ENCODE assay signal across 15 cellular contexts in genomic region chr4:8478371-8478770, GRCh38. TPM values are rescaled to one million over a fixed set of nuclear protein-coding genes. Genes with fewer than 3 reads are reported as not detected.
DNase-seq lines count a peak whose midpoint lies in the region; ATAC-seq and TF ChIP-seq lines count a peak whose summit lies in the region.
"Had no signal": no experiment of that assay in that cellular context is flagged by ENCODE, and none has a peak within 500 bp of the region (broad histone marks: within the 10 kb centered on the region; RNA-seq: fewer than 3 reads in every experiment).

No MANE protein-coding gene starts in this region.

- dilution Hi-C loops in IMR-90 (cut with HindIII; ENCODE audit: low sequenced_read_pairs, unreplicated experiment): no loop called here

- H3K9ac ChIP-seq in IMR-90 (ENCODE audit: low read depth, low read length): no peak overlapping the region
- H3K9ac ChIP-seq: GM23248 had no signal

- no peak for DNase-seq in activated CD4-positive, alpha-beta T cell treated with anti-CD3 and anti-CD28 coated beads for 36 hours
- DNase-seq in activated CD4-positive, alpha-beta T cell treated with anti-CD3 and anti-CD28 coated beads for 48 hours: no peak
- DNase-seq in IMR-90 (no peak), glutamatergic neuron (no peak), AG20443 (ENCODE audit: low spot score) (no peak), BE2C (no peak)
- DNase-seq in activated CD4-positive, alpha-beta memory T cell treated with anti-CD3 and anti-CD28 coated beads for 36 hours: no peak
- DNase-seq: 8988T, DMS 273 treated with DMSO at 0.1 percent for 48 hours, DMS79, GM23248, H9 had no signal

- H3K18ac ChIP-seq in IMR-90 (ENCODE audit: low read depth, low read length): no peak overlapping the region

- H3K4me2 ChIP-seq in IMR-90 (ENCODE audit: low read depth, low read length): no peak overlapping the region

- no peak overlapping the region for H3K4ac ChIP-seq in IMR-90 (ENCODE audit: low read depth, low read length)

- WGBS in IMR-90 (ENCODE audit: extremely low coverage in 2 of 2, insufficient read length in 1 of 2), 2 experiments: 96% methylated on average over 3 of the region's 9 CpGs; no CpG with 5 or more reads in 1 of the 2 experiments

- peaks cover 18% of the 10 kb centered on the region for H4K20me1 ChIP-seq in IMR-90 (ENCODE audit: insufficient read depth, low read length)

- no peak for ATAC-seq in activated CD4-positive, alpha-beta T cell treated with anti-CD3 and anti-CD28 coated beads for 36 hours
- ATAC-seq in IMR-90 (ENCODE audit: low read depth): no peak
- ATAC-seq: GM12878 had no signal

- H3K4me1 ChIP-seq in IMR-90 (ENCODE audit: control insufficient read depth, insufficient read depth, low read length): peaks cover 8% of the 10 kb centered on the region
- H3K4me1 ChIP-seq in BE2C: no peaks in the 10 kb centered on the region

- H4K91ac ChIP-seq in IMR-90 (ENCODE audit: insufficient read depth, low read depth, low read length): no peak overlapping the region

- no peak overlapping the region for H4K8ac ChIP-seq in IMR-90 (ENCODE audit: low read depth in 2 of 2, low read length in 2 of 2)

- no peak overlapping the region for H2AK9ac ChIP-seq in IMR-90 (replicated peaks; ENCODE audit: low read depth, low read length, poor library complexity)

- H2BK20ac ChIP-seq in IMR-90 (ENCODE audit: low read depth, low read length): no peak overlapping the region

- TF ChIP-seq CTCF in IMR-90 (conservative IDR thresholded peaks at IDR 0.05; ENCODE audit: low read depth, low read length) (no peak), glutamatergic neuron (IDR thresholded peaks at IDR 0.05; ENCODE audit: partially characterized antibody, unreplicated experiment) (no peak), BE2C (IDR thresholded peaks at IDR 0.05; ENCODE audit: low read depth, low read length) (no peak)

- no peak overlapping the region for H4K5ac ChIP-seq in IMR-90 (ENCODE audit: low read depth, low read length)

- CTCF ChIA-PET in activated CD4-positive, alpha-beta T cell treated with anti-CD3 and anti-CD28 coated beads for 36 hours (lab: Charles Lee): no interaction called here
- CTCF ChIA-PET in IMR-90 (lab: Yijun Ruan, JAX): no interaction called here
- CTCF ChIA-PET in activated CD4-positive, alpha-beta memory T cell treated with anti-CD3 and anti-CD28 coated beads for 36 hours (lab: Charles Lee): no interaction called here

- POLR2A ChIA-PET in activated CD4-positive, alpha-beta T cell treated with anti-CD3 and anti-CD28 coated beads for 36 hours (lab: Charles Lee): interaction anchor here (1.2 kb wide), 1 partner anchor 59 kb away, joined by 4 read pairs; no protein-coding TSS in a partner anchor
- POLR2A ChIA-PET in IMR-90 (lab: Charles Lee; ENCODE audit: unreplicated experiment): no interaction called here
- POLR2A ChIA-PET in activated CD4-positive, alpha-beta memory T cell treated with anti-CD3 and anti-CD28 coated beads for 36 hours (lab: Charles Lee): no interaction called here

- intact Hi-C loops in activated CD4-positive, alpha-beta T cell treated with anti-CD3 and anti-CD28 coated beads for 36 hours (cut with DNase I, micrococcal nuclease): no loop called here
- intact Hi-C loops in IMR-90 (cut with micrococcal nuclease): no loop called here
- intact Hi-C loops in activated CD4-positive, alpha-beta memory T cell treated with anti-CD3 and anti-CD28 coated beads for 36 hours (cut with micrococcal nuclease): no loop called here

- no peak overlapping the region for H3K56ac ChIP-seq in IMR-90 (ENCODE audit: extremely low read depth, insufficient read depth, low read length)

- no peak overlapping the region for H2AK5ac ChIP-seq in IMR-90 (ENCODE audit: low read depth, low read length)

- H3K14ac ChIP-seq in IMR-90 (replicated peaks; ENCODE audit: low read depth, low read length): no peak overlapping the region

- H3K79me1 ChIP-seq in IMR-90 (ENCODE audit: low read depth in 1 of 2, low read length in 2 of 2): peaks cover 0 to 5% of the 10 kb centered on the region in 2 experiments; a peak in 1 of 4 replicates

- H3K27ac Mint-ChIP-seq in activated CD4-positive, alpha-beta T cell treated with anti-CD3 and anti-CD28 coated beads for 36 hours: peak overlapping the region; percentile 42
- peak overlapping the region; percentile 33 for H3K27ac Mint-ChIP-seq in glutamatergic neuron (ENCODE audit: unreplicated experiment)
- no peak overlapping the region for H3K27ac Mint-ChIP-seq in activated CD4-positive, alpha-beta memory T cell treated with anti-CD3 and anti-CD28 coated beads for 36 hours
- H3K27ac Mint-ChIP-seq: CD14-positive monocyte had no signal

- TF ChIP-seq RAD21 in IMR-90 (IDR thresholded peaks at IDR 0.05; ENCODE audit: low read length): no peak

- no peak for TF ChIP-seq POLR2A in IMR-90 (IDR thresholded peaks at IDR 0.05; ENCODE audit: low read depth, low read length)

- H3K4me3 ChIP-seq in IMR-90 (ENCODE audit: insufficient read depth, low read depth, low read length): no peak overlapping the region
- H3K4me3 ChIP-seq in BE2C (ENCODE audit: low read depth, low read length): no peak overlapping the region
- H3K4me3 ChIP-seq: GM12878, GM23248 had no signal

- H3K36me3 Mint-ChIP-seq in activated CD4-positive, alpha-beta T cell treated with anti-CD3 and anti-CD28 coated beads for 36 hours (ENCODE audit: low read depth): peaks cover 8% of the 10 kb centered on the region
- no peaks in the 10 kb centered on the region for H3K36me3 Mint-ChIP-seq in glutamatergic neuron (ENCODE audit: unreplicated experiment)
- H3K36me3 Mint-ChIP-seq in activated CD4-positive, alpha-beta memory T cell treated with anti-CD3 and anti-CD28 coated beads for 36 hours: peaks cover 18% of the 10 kb centered on the region
- H3K36me3 Mint-ChIP-seq: IgD-negative memory B cell had no signal

- H3K4me1 Mint-ChIP-seq in activated CD4-positive, alpha-beta T cell treated with anti-CD3 and anti-CD28 coated beads for 36 hours: peaks cover 4% of the 10 kb centered on the region
- peaks cover 7% of the 10 kb centered on the region for H3K4me1 Mint-ChIP-seq in glutamatergic neuron (ENCODE audit: low read depth, unreplicated experiment)
- peaks cover 3% of the 10 kb centered on the region for H3K4me1 Mint-ChIP-seq in activated CD4-positive, alpha-beta memory T cell treated with anti-CD3 and anti-CD28 coated beads for 36 hours (ENCODE audit: low read depth)
- H3K4me1 Mint-ChIP-seq: CD14-positive monocyte, IgD-negative memory B cell had no signal

- H3K36me3 ChIP-seq in IMR-90 (ENCODE audit: control insufficient read depth, insufficient read depth, low read length) (peaks cover 14% of the 10 kb centered on the region), BE2C (peaks cover 6% of the 10 kb centered on the region; the same call in 1 of the 2 replicates)

- in situ Hi-C loops in IMR-90 (cut with MboI; ENCODE audit: low sequenced_read_pairs): no loop called here

- no peak overlapping the region for H3K23ac ChIP-seq in IMR-90 (ENCODE audit: low read depth, low read length)

- no peak overlapping the region for H2BK5ac ChIP-seq in IMR-90 (ENCODE audit: low read depth, low read length, poor library complexity, severe bottlenecking)

- peak overlapping the region; percentile 48 for H2AFZ ChIP-seq in IMR-90 (replicated peaks; ENCODE audit: low read length, poor library complexity)
- H2AFZ ChIP-seq: GM23248 had no signal

- H3K27me3 ChIP-seq in IMR-90 (ENCODE audit: control insufficient read depth, insufficient read depth, low read length): 0 out of 2 replicates have a peak, but pooled peaks cover 2% of the 10 kb centered on the region
- H3K27me3 ChIP-seq in BE2C: no peaks in the 10 kb centered on the region

- no TSS peak for BruUV-seq in IMR-90 (replicated peaks; lab: Mats Ljungman, UMichigan)

- no peak overlapping the region for H2BK120ac ChIP-seq in IMR-90 (ENCODE audit: low read depth, low read length)

- no peaks in the 10 kb centered on the region for H3K9me3 Mint-ChIP-seq in activated CD4-positive, alpha-beta T cell treated with anti-CD3 and anti-CD28 coated beads for 36 hours (ENCODE audit: low read depth)
- peaks cover 2% of the 10 kb centered on the region for H3K9me3 Mint-ChIP-seq in glutamatergic neuron (ENCODE audit: unreplicated experiment)
- no peaks in the 10 kb centered on the region for H3K9me3 Mint-ChIP-seq in activated CD4-positive, alpha-beta memory T cell treated with anti-CD3 and anti-CD28 coated beads for 36 hours
- H3K9me3 Mint-ChIP-seq: H9, IgD-negative memory B cell had no signal

- H3K9me1 ChIP-seq in IMR-90 (ENCODE audit: insufficient read depth, low read length): peaks cover 10% of the 10 kb centered on the region; the same call in 1 of the 2 replicates

- no peak overlapping the region for H2BK15ac ChIP-seq in IMR-90 (ENCODE audit: low read depth, low read length)

- no peak overlapping the region for H3K4me3 Mint-ChIP-seq in activated CD4-positive, alpha-beta T cell treated with anti-CD3 and anti-CD28 coated beads for 36 hours
- H3K4me3 Mint-ChIP-seq in glutamatergic neuron (ENCODE audit: unreplicated experiment): no peak overlapping the region
- H3K4me3 Mint-ChIP-seq in activated CD4-positive, alpha-beta memory T cell treated with anti-CD3 and anti-CD28 coated beads for 36 hours: no peak overlapping the region
- H3K4me3 Mint-ChIP-seq: CD14-positive monocyte, H9, IgD-negative memory B cell had no signal

- H3K27ac ChIP-seq in IMR-90 (ENCODE audit: insufficient read depth, low read length): no peak overlapping the region
- H3K27ac ChIP-seq: GM23248 had no signal

- H3K9me3 ChIP-seq in IMR-90 (ENCODE audit: control insufficient read depth, insufficient read depth, low read length) (no peaks in the 10 kb centered on the region), BE2C (no peaks in the 10 kb centered on the region)

- no peaks in the 10 kb centered on the region for H3K27me3 Mint-ChIP-seq in activated CD4-positive, alpha-beta T cell treated with anti-CD3 and anti-CD28 coated beads for 36 hours
- peaks cover 1% of the 10 kb centered on the region for H3K27me3 Mint-ChIP-seq in glutamatergic neuron (ENCODE audit: unreplicated experiment)
- no peaks in the 10 kb centered on the region for H3K27me3 Mint-ChIP-seq in activated CD4-positive, alpha-beta memory T cell treated with anti-CD3 and anti-CD28 coated beads for 36 hours
- H3K27me3 Mint-ChIP-seq: IgD-negative memory B cell had no signal

RNA-seq across cellular contexts. Expression of gene TRMT44, which starts 37.8 kb away (rescaled TPM):
- total RNA-seq in activated CD4-positive, alpha-beta T cell treated with anti-CD3 and anti-CD28 coated beads for 36 hours: 10 to 100 TPM; 20.1 to 24.5 TPM
- total RNA-seq in IMR-90 (2012; rRNA removed) (7.3 and 9.7 TPM in 2 replicates), glutamatergic neuron (ENCODE audit: unreplicated experiment) (23.3 TPM)
- 6.3 and 8.1 TPM in 2 replicates for polyA plus RNA-seq in IMR-90 (2012; rRNA removed)
- polyA plus RNA-seq in IMR-90 (2012; cell fraction: cytosol; rRNA removed): 3.5 and 5.1 TPM in 2 replicates
- 15.8 and 24.6 TPM in 2 replicates for polyA plus RNA-seq in IMR-90 (2012; cell fraction: nucleus; rRNA removed; ENCODE audit: low replicate concordance)
- total RNA-seq in activated CD4-positive, alpha-beta memory T cell treated with anti-CD3 and anti-CD28 coated beads for 36 hours: 10 to 100 TPM; 24.1 to 29.2 TPM
- polyA plus RNA-seq in BE2C (2012; ENCODE audit: insufficient read depth, insufficient read length, low read depth): 14.8 TPM

RNA-seq across cellular contexts. Expression of gene ACOX3, which starts 37.8 kb away (rescaled TPM):
- total RNA-seq in activated CD4-positive, alpha-beta T cell treated with anti-CD3 and anti-CD28 coated beads for 36 hours: 10 to 100 TPM; 20.5 to 29.3 TPM
- 24.2 and 25.8 TPM in 2 replicates for total RNA-seq in IMR-90 (2012; rRNA removed)
- 13.2 and 15.2 TPM in 2 replicates for polyA plus RNA-seq in IMR-90 (2012; rRNA removed)
- polyA plus RNA-seq in IMR-90 (2012; cell fraction: cytosol; rRNA removed): 8.9 and 9.6 TPM in 2 replicates
- polyA plus RNA-seq in IMR-90 (2012; cell fraction: nucleus; rRNA removed; ENCODE audit: low replicate concordance): 18.2 and 21.1 TPM in 2 replicates
- total RNA-seq in glutamatergic neuron (ENCODE audit: unreplicated experiment): 23.8 TPM
- total RNA-seq in activated CD4-positive, alpha-beta memory T cell treated with anti-CD3 and anti-CD28 coated beads for 36 hours: 10 to 100 TPM; 42.3 to 45.8 TPM
- polyA plus RNA-seq in BE2C (2012; ENCODE audit: insufficient read depth, insufficient read length, low read depth): 3.6 TPM
